26 cellular contexts compared by ENCODE assay signal in genomic region chr15:88511161-88511560, GRCh38.
"Had no signal": no experiment of that assay in that cellular context is flagged by ENCODE, and none has a peak within 500 bp of the region (broad histone marks: within the 10 kb centered on the region; RNA-seq: fewer than 3 reads in every experiment).

No MANE protein-coding gene starts in this region.

- H3K4me1 ChIP-seq: colonic mucosa, esophagus squamous epithelium, foreskin keratinocyte, gastrocnemius medialis, gastroesophageal sphincter had no signal

- FAIRE-seq: colon, endometrium, endothelial cell of umbilical vein had no signal

- H3K9me3 Mint-ChIP-seq: dendritic cell treated with granulocyte-macrophage colony-stimulating factor and Interleukin-4, amounts not matched to agents 40 ng/mL and 50 ng/mL, for 4 days; effector memory CD8-positive, alpha-beta T cell had no signal

- H3K27me3 Mint-ChIP-seq: dendritic cell treated with granulocyte-macrophage colony-stimulating factor and Interleukin-4, amounts not matched to agents 40 ng/mL and 50 ng/mL, for 4 days; effector memory CD8-positive, alpha-beta T cell had no signal

- H3K27me3 ChIP-seq: colonic mucosa, dorsolateral prefrontal cortex, esophagus squamous epithelium, foreskin keratinocyte, gastrocnemius medialis, gastroesophageal sphincter, heart left ventricle had no signal

- ATAC-seq: effector memory CD8-positive, alpha-beta T cell; esophagus mucosa; foreskin keratinocyte; gastrocnemius medialis; gastroesophageal sphincter; heart left ventricle had no signal

- H3K27ac Mint-ChIP-seq: dendritic cell treated with granulocyte-macrophage colony-stimulating factor and Interleukin-4, amounts not matched to agents 40 ng/mL and 50 ng/mL, for 4 days; effector memory CD8-positive, alpha-beta T cell; endodermal cell had no signal

- H3K9me3 ChIP-seq: colonic mucosa, esophagus squamous epithelium, gastrocnemius medialis, gastroesophageal sphincter, heart left ventricle had no signal

- H3K4me3 Mint-ChIP-seq: dendritic cell treated with granulocyte-macrophage colony-stimulating factor and Interleukin-4, amounts not matched to agents 40 ng/mL and 50 ng/mL, for 4 days; effector memory CD8-positive, alpha-beta T cell; endodermal cell had no signal

- DNase-seq: cerebellar nuclear complex; colonic mucosa; cortex of kidney; dermis blood vessel endothelial cell; dorsolateral prefrontal cortex; effector CD4-positive, alpha-beta T cell; effector CD8-positive, alpha-beta T cell; effector memory CD8-positive, alpha-beta T cell; endodermal cell; erythroblast; esophagus squamous epithelium; foreskin fibroblast; foreskin keratinocyte; foreskin melanocyte; gastrocnemius medialis; glutamatergic neuron; head of caudate nucleus had no signal

- H3K4me3 ChIP-seq: colonic mucosa, coronary artery, dorsolateral prefrontal cortex, esophagus squamous epithelium, gastrocnemius medialis, gastroesophageal sphincter, heart left ventricle had no signal

- H3K27ac ChIP-seq: colonic mucosa, coronary artery, epithelial cell of prostate, esophagus squamous epithelium, foreskin keratinocyte, gastrocnemius medialis, gastroesophageal sphincter, heart left ventricle had no signal
